15 cellular contexts compared by ENCODE assay signal in the genomic region with DNA sequence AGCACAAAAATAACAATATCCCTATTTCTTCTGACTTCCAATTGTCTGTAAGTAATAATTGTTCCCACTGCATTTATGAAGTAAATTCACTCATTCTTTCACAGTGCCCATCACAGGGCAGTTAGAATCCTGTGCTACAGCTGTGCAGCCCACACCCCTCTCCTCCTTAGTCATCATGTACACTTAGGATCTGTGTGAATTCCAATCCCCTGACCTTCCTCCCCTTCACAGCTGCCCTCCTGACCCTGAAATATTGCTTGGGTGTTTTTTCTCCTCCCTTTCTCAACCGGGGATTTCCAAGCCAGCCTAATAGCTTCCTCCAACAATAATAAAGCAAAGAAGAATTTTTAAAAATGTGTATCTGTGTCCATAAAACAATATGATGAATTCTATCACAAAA.
DNase-seq lines count a peak whose midpoint lies in the region; ATAC-seq lines count a peak whose summit lies in the region.
"Had no signal": no experiment of that assay in that cellular context is flagged by ENCODE, and none has a peak within 500 bp of the region (broad histone marks: within the 10 kb centered on the region; RNA-seq: fewer than 3 reads in every experiment).

No MANE protein-coding gene starts in this region.

- H3K9me3 ChIP-seq in SJSA1 (replicated peaks), result no peaks in the 10 kb centered on the region
- H3K9me3 ChIP-seq: prostate gland, thoracic aorta had no signal

- DNase-seq in HCEC 1CT (peak; percentile 92), SJSA1 (ENCODE audit: low read depth in 1 of 2, low spot score in 2 of 2) (peak; percentile 71 to 74), fibroblast of the conjunctiva (ENCODE audit: low read depth) (peak; percentile 82), skeletal muscle cell (ENCODE audit: low read depth) (peak; percentile 67), SK-N-DZ (ENCODE audit: low spot score) (no peak), SKM-1 treated with dmso at 0.1 percent for 144 hours (lab: John Stamatoyannopoulos, UW; ENCODE audit: unreplicated experiment) (no peak)
- no peak for DNase-seq in stimulated activated CD4-positive, alpha-beta T cell treated with anti-CD3 and anti-CD28 coated beads, Interleukin-4, amount 100 ng/mL, for 24 hours
- DNase-seq: activated CD4-positive, alpha-beta memory T cell treated with anti-CD3 and anti-CD28 coated beads, Interleukin-2, amount 10 ng/mL, durations not matched to agents 7 days and 5 days; activated naive CD8-positive, alpha-beta T cell treated with anti-CD3 and anti-CD28 coated beads, Interleukin-2, amount 10 ng/mL, durations not matched to agents 7 days and 5 days; DND-41; Karpas-422; NCI-H345 had no signal

- H3K27ac ChIP-seq in SJSA1, result peak overlapping the region; percentile 74
- H3K27ac ChIP-seq: prostate gland had no signal

- H3K4me3 ChIP-seq in SJSA1 (no peak overlapping the region), skeletal muscle cell (ENCODE audit: low read depth, low read length) (no peak overlapping the region)
- H3K4me3 ChIP-seq: prostate gland had no signal

- H3K36me3 ChIP-seq in SJSA1, result no peaks in the 10 kb centered on the region
- H3K36me3 ChIP-seq: prostate gland, thoracic aorta had no signal

- H3K4me1 ChIP-seq in SJSA1 (replicated peaks), result peaks cover 66% of the 10 kb centered on the region
- H3K4me1 ChIP-seq: prostate gland had no signal

- no peaks in the 10 kb centered on the region for H3K27me3 ChIP-seq in SJSA1 (replicated peaks)

- no peak for ATAC-seq in HG02840 (IDR thresholded peaks at IDR 0.05; ENCODE audit: low FRiP score, unreplicated experiment)

Comparison
In these comparisons a context has a peak if more than half of its experiments do, and no peak if none do; other contexts are left out.
1. DNase-seq: peak in HCEC 1CT (single experiment), SJSA1 (2 of 2), fibroblast of the conjunctiva (single experiment) and skeletal muscle cell (single experiment); none in stimulated activated CD4-positive, alpha-beta T cell treated with anti-CD3 and anti-CD28 coated beads, Interleukin-4, amount 100 ng/mL, for 24 hours (single experiment), SK-N-DZ (single experiment) and SKM-1 treated with dmso at 0.1 percent for 144 hours (single experiment).